1 cellular context compared by ENCODE assay signal in genomic region chr17:71987634-71988033, GRCh38.
TF ChIP-seq lines count a peak whose summit lies in the region.

No MANE protein-coding gene starts in this region.

TF ChIP-seq in GM12878, 131 proteins besides CTCF, POLR2A, EP300 and RAD21 (continued from another document):
- peak; percentile 61 to 65 for TF ChIP-seq IKZF2 (IDR thresholded peaks at IDR 0.05)
- TF ChIP-seq SMAD1 (IDR thresholded peaks at IDR 0.05; ENCODE audit: low read depth, partially characterized antibody), result no peak
- TF ChIP-seq ESRRA (IDR thresholded peaks at IDR 0.05; ENCODE audit: low read length), result no peak
- no peak for TF ChIP-seq HCFC1 (IDR thresholded peaks at IDR 0.05; ENCODE audit: low read length)
- TF ChIP-seq JUNB (IDR thresholded peaks at IDR 0.05), result no peak
- TF ChIP-seq FOXM1 (IDR thresholded peaks at IDR 0.05; ENCODE audit: low read depth, low read length), result no peak
- TF ChIP-seq BCL11A (IDR thresholded peaks at IDR 0.05; ENCODE audit: low read depth, low read length), result peak; percentile 42; the same call in 1 of the 2 replicates
- no peak for TF ChIP-seq ZBTB11 (CRISPR knock-in tag; IDR thresholded peaks at IDR 0.05)
- no peak for TF ChIP-seq CUX1 (IDR thresholded peaks at IDR 0.05; ENCODE audit: insufficient replicate concordance, low read depth, low read length)
- no peak for TF ChIP-seq TAF1 (IDR thresholded peaks at IDR 0.05; ENCODE audit: borderline replicate concordance, low read depth, low read length)
- TF ChIP-seq EZH2 (IDR thresholded peaks at IDR 0.05; ENCODE audit: borderline replicate concordance, control insufficient read depth, low read depth, low read length), result no peak
- 0 out of 2 replicates have a peak, but pooled peaks have one; percentile 59 for TF ChIP-seq DPF2 (IDR thresholded peaks at IDR 0.05)
- TF ChIP-seq WRNIP1 (IDR thresholded peaks at IDR 0.05; ENCODE audit: borderline replicate concordance, low read depth, low read length), result no peak
- TF ChIP-seq MYB (IDR thresholded peaks at IDR 0.05; ENCODE audit: borderline replicate concordance, low read depth, low read length), result no peak
- TF ChIP-seq MEF2A (IDR thresholded peaks at IDR 0.05; ENCODE audit: insufficient read depth, low read depth, low read length), result no peak
- TF ChIP-seq POLR2AphosphoS2 (IDR thresholded peaks at IDR 0.05; ENCODE audit: low read depth, low read length), result no peak
- TF ChIP-seq FOXK2 (IDR thresholded peaks at IDR 0.05), result no peak
- no peak for TF ChIP-seq CBX5 (IDR thresholded peaks at IDR 0.05; ENCODE audit: low read depth)
- no peak for TF ChIP-seq PAX5 (IDR thresholded peaks at IDR 0.05; ENCODE audit: borderline replicate concordance, low read depth, low read length)
- no peak for TF ChIP-seq BHLHE40 (IDR thresholded peaks at IDR 0.05; ENCODE audit: borderline replicate concordance in 1 of 2, low read depth in 2 of 2, low read length in 1 of 2)
- TF ChIP-seq FOS (IDR thresholded peaks at IDR 0.05; ENCODE audit: borderline replicate concordance, extremely low read depth, insufficient read length), result no peak
- no peak for TF ChIP-seq BCLAF1 (IDR thresholded peaks at IDR 0.05)
- no peak for TF ChIP-seq NR2C2 (IDR thresholded peaks at IDR 0.05; ENCODE audit: borderline replicate concordance, control insufficient read depth, insufficient read length, low read depth)
- no peak for TF ChIP-seq SUZ12 (IDR thresholded peaks at IDR 0.05; ENCODE audit: unreplicated experiment)
- TF ChIP-seq BMI1 (IDR thresholded peaks at IDR 0.05; ENCODE audit: borderline replicate concordance), result no peak
- no peak for TF ChIP-seq SIX5 (IDR thresholded peaks at IDR 0.05; ENCODE audit: low read depth, low read length, severe bottlenecking)
- TF ChIP-seq YY1 (IDR thresholded peaks at IDR 0.05; ENCODE audit: low read depth, low read length), result no peak
- no peak for TF ChIP-seq KDM1A (IDR thresholded peaks at IDR 0.05; ENCODE audit: borderline replicate concordance)
- TF ChIP-seq ZNF622 (IDR thresholded peaks at IDR 0.05), result no peak
- TF ChIP-seq BACH1 (IDR thresholded peaks at IDR 0.05; ENCODE audit: borderline replicate concordance), result no peak
- 0 out of 2 replicates have a peak, but pooled peaks have one; percentile 14 for TF ChIP-seq RUNX3 (IDR thresholded peaks at IDR 0.05; ENCODE audit: low read length)
- no peak for TF ChIP-seq GABPA (IDR thresholded peaks at IDR 0.05; ENCODE audit: low read depth)
- TF ChIP-seq ATF2 (IDR thresholded peaks at IDR 0.05; ENCODE audit: low read length), result no peak
- TF ChIP-seq USF1 (IDR thresholded peaks at IDR 0.05; ENCODE audit: borderline replicate concordance, extremely low read length, insufficient read depth, low read depth, low read length), result no peak
- no peak for TF ChIP-seq IRF5 (IDR thresholded peaks at IDR 0.05; ENCODE audit: borderline replicate concordance)
- peak; percentile 40; the same call in 1 of the 2 replicates for TF ChIP-seq PKNOX1 (IDR thresholded peaks at IDR 0.05)
- TF ChIP-seq POU2F2 (IDR thresholded peaks at IDR 0.05; ENCODE audit: borderline replicate concordance, low read depth, low read length), result no peak
- no peak for TF ChIP-seq RCOR1 (conservative IDR thresholded peaks at IDR 0.05; ENCODE audit: low read depth, low read length)
- TF ChIP-seq NRF1 (conservative IDR thresholded peaks at IDR 0.05; ENCODE audit: low read depth, low read length), result no peak
